Comparison of ENCODE assay signal across 35 cellular contexts in genomic region chr2:142782942-142783443, GRCh38.
"Had no signal": no experiment of that assay in that cellular context is flagged by ENCODE, and none has a peak within 500 bp of the region (broad histone marks: within the 10 kb centered on the region; RNA-seq: fewer than 3 reads in every experiment).

No MANE protein-coding gene starts in this region.

- H3K9ac ChIP-seq: KMS-11 had no signal

- H3K27ac ChIP-seq: KMS-11 had no signal

- DNase-seq: Karpas-422, Kasumi-1, KG1, MM.1S, MV-4-11, NCI-H1048, NCI-H1092, NCI-H1092 treated with DMSO at 0.1 percent for 48 hours, NCI-H1105, NCI-H1105 treated with DMSO at 0.1 percent for 48 hours, NCI-H1417, NCI-H1417 treated with DMSO at 0.1 percent for 48 hours, NCI-H1436, NCI-H1436 treated with DMSO at 0.1 percent for 48 hours, NCI-H146, NCI-H1694, NCI-H1694 treated with DMSO at 0.1 percent for 48 hours, NCI-H187, NCI-H187 treated with DMSO at 0.1 percent for 48 hours, NCI-H1930, NCI-H2029, NCI-H2029 treated with DMSO at 0.1 percent for 48 hours, NCI-H2081, NCI-H2081 treated with DMSO at 0.1 percent for 48 hours, NCI-H2107, NCI-H2171, NCI-H2171 treated with DMSO at 0.1 percent for 48 hours, NCI-H2227 treated with DMSO at 0.1 percent for 48 hours, NCI-H226, NCI-H345, NCI-H446, NCI-H446 treated with DMSO at 0.1 percent for 48 hours, NCI-H510A, NCI-H510A treated with DMSO at 0.1 percent for 48 hours had no signal

- H3K4me2 ChIP-seq: KMS-11 had no signal
